ENCODE assay signal across 30 cellular contexts in genomic region chr10:80081026-80081425, GRCh38. TPM values are rescaled to one million over a fixed set of nuclear protein-coding genes. Genes with fewer than 3 reads are reported as not detected.
"Had no signal": no experiment of that assay in that cellular context is flagged by ENCODE, and none has a peak within 500 bp of the region (broad histone marks: within the 10 kb centered on the region; RNA-seq: fewer than 3 reads in every experiment).

No MANE protein-coding gene starts in this region.

- H3K9me3 Mint-ChIP-seq: activated naive CD4-positive, alpha-beta T cell treated with anti-CD3 and anti-CD28 coated beads, Interleukin-2, amount 10 ng/mL, durations not matched to agents 7 days and 5 days; activated naive CD8-positive, alpha-beta T cell treated with anti-CD3 and anti-CD28 coated beads for 36 hours; T-helper 1 cell treated with Interleukin-12 subunit alpha and Interleukin-12 subunit beta and Interleukin-4 antibody, amounts not matched to agents 30 μg/mL and 1 μg/mL, for 36 hours; WTC11 had no signal

- ATAC-seq: activated CD8-positive, alpha-beta T cell treated with anti-CD3 and anti-CD28 coated beads, Interleukin-2, amount 10 ng/mL, durations not matched to agents 7 days and 5 days; Panc1; WTC11 had no signal

- H3K27ac Mint-ChIP-seq: activated CD8-positive, alpha-beta T cell treated with anti-CD3 and anti-CD28 coated beads, Interleukin-2, amount 10 ng/mL, durations not matched to agents 7 days and 5 days; activated naive CD4-positive, alpha-beta T cell treated with anti-CD3 and anti-CD28 coated beads, Interleukin-2, amount 10 ng/mL, durations not matched to agents 7 days and 5 days; activated naive CD8-positive, alpha-beta T cell treated with anti-CD3 and anti-CD28 coated beads for 36 hours; T-helper 1 cell treated with Interleukin-12 subunit alpha and Interleukin-12 subunit beta and Interleukin-4 antibody, amounts not matched to agents 30 μg/mL and 1 μg/mL, for 36 hours; WTC11 had no signal

- DNase-seq: activated CD4-positive, alpha-beta T cell treated with anti-CD3 and anti-CD28 coated beads for 48 hours; activated CD4-positive, alpha-beta T cell treated with anti-CD3 and anti-CD28 coated beads, Interleukin-2, amount 50 U/mL, for 4 hours; activated CD4-positive, CD25-positive, alpha-beta regulatory T cell treated with anti-CD3 and anti-CD28 coated beads, Interleukin-2, amount 50 U/mL, for 72 hours; activated CD8-positive, alpha-beta memory T cell treated with anti-CD3 and anti-CD28 coated beads, Interleukin-2, amount 50 U/mL, for 48 hours; activated CD8-positive, alpha-beta T cell treated with anti-CD3 and anti-CD28 coated beads, Interleukin-2, amount 10 ng/mL, durations not matched to agents 7 days and 5 days; activated gamma-delta T cell; activated naive CD4-positive, alpha-beta T cell treated with anti-CD3 and anti-CD28 coated beads, Interleukin-2, amount 10 ng/mL, durations not matched to agents 7 days and 5 days; activated naive CD8-positive, alpha-beta T cell treated with anti-CD3 and anti-CD28 coated beads for 36 hours; activated T-cell treated with anti-CD3 and anti-CD28 coated beads, Interleukin-2, amount 50 U/mL, for 1 hour; brain microvascular endothelial cell; MG63; MV-4-11; NCI-H1092 treated with DMSO at 0.1 percent for 48 hours; NCI-H1417 treated with DMSO at 0.1 percent for 48 hours; NCI-H1694; NCI-H2029; NCI-H2107; NCI-H2171 treated with DMSO at 0.1 percent for 48 hours; NCI-H226; NCI-H526; NCI-H774; RPMI8226; SHP77 had no signal

- H3K27me3 Mint-ChIP-seq: activated naive CD4-positive, alpha-beta T cell treated with anti-CD3 and anti-CD28 coated beads, Interleukin-2, amount 10 ng/mL, durations not matched to agents 7 days and 5 days; activated naive CD8-positive, alpha-beta T cell treated with anti-CD3 and anti-CD28 coated beads for 36 hours had no signal

- H3K4me3 Mint-ChIP-seq: activated naive CD8-positive, alpha-beta T cell treated with anti-CD3 and anti-CD28 coated beads for 36 hours; T-helper 1 cell treated with Interleukin-12 subunit alpha and Interleukin-12 subunit beta and Interleukin-4 antibody, amounts not matched to agents 30 μg/mL and 1 μg/mL, for 36 hours had no signal

- H3K27me3 ChIP-seq: brain microvascular endothelial cell, cardiac muscle cell, MG63, SJSA1 had no signal

- H3K9me3 ChIP-seq: MG63, SJSA1 had no signal

- H3K36me3 ChIP-seq: brain microvascular endothelial cell, cardiac muscle cell, MG63, SJSA1 had no signal

- H3K36me3 Mint-ChIP-seq: activated naive CD4-positive, alpha-beta T cell treated with anti-CD3 and anti-CD28 coated beads, Interleukin-2, amount 10 ng/mL, durations not matched to agents 7 days and 5 days; WTC11 had no signal

- H3K4me3 ChIP-seq: cardiac muscle cell, MG63, SJSA1 had no signal

- H3K27ac ChIP-seq: brain microvascular endothelial cell, cardiac muscle cell, SJSA1 had no signal

RNA-seq across cellular contexts. Expression of gene TMEM254, which starts 2.6 kb away (rescaled TPM):
- total RNA-seq: OCI-LY7 had no signal

RNA-seq across cellular contexts. Expression of gene PLAC9, which starts 51.5 kb away (rescaled TPM):
- total RNA-seq: activated CD8-positive, alpha-beta T cell treated with anti-CD3 and anti-CD28 coated beads, Interleukin-2, amount 10 ng/mL, durations not matched to agents 7 days and 5 days; activated naive CD8-positive, alpha-beta T cell treated with anti-CD3 and anti-CD28 coated beads for 36 hours; cardiac muscle cell; NCI-H460; OCI-LY7; SJSA1 had no signal
